Comparison of ENCODE assay signal across 2 cellular contexts in the genomic region with DNA sequence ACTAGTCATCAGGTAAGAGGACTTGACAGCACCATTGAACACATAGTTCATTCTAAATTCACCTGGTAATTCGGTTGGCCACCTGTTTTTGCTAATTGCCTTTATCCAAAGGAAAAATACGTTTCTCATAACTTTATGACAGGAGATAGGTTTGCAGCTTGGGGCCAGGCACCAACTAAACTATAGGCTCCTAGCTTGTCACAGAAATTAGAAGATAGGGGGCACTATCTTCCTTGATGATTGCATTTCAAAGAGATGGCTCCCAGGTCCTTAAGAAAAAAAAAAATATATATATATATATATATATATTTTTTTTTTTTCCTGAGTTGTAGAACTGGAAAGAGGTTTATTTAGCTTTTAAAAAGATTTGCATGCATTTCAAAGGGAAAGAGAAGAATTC.
TF ChIP-seq lines count a peak whose summit lies in the region.

No MANE protein-coding gene starts in this region.

TF ChIP-seq in IMR-90, 13 proteins besides CTCF, POLR2A, EP300 and RAD21:
- TF ChIP-seq ELK1 (IDR thresholded peaks at IDR 0.05; ENCODE audit: borderline replicate concordance, low read depth, low read length) (no peak), FOS (IDR thresholded peaks at IDR 0.05; ENCODE audit: low read depth, low read length) (no peak), MAZ (IDR thresholded peaks at IDR 0.05; ENCODE audit: borderline replicate concordance, low read depth, low read length) (no peak), MAFK (IDR thresholded peaks at IDR 0.05; ENCODE audit: low read depth, low read length) (no peak), SMC3 (IDR thresholded peaks at IDR 0.05; ENCODE audit: low read depth, low read length) (no peak), BHLHE40 (IDR thresholded peaks at IDR 0.05; ENCODE audit: low read depth, low read length) (no peak), CEBPB (IDR thresholded peaks at IDR 0.05; ENCODE audit: low read depth, low read length) (no peak), RFX5 (IDR thresholded peaks at IDR 0.05; ENCODE audit: low read depth, low read length) (no peak), MXI1 (IDR thresholded peaks at IDR 0.05; ENCODE audit: borderline replicate concordance, low read depth, low read length) (no peak), NFE2L2 (IDR thresholded peaks at IDR 0.05; ENCODE audit: low read depth, low read length) (no peak)
TF ChIP-seq in IMR-90: peak in this region for 0.

TF ChIP-seq in WTC11, 78 proteins besides CTCF, POLR2A, EP300 and RAD21 (continued from another document):
- TF ChIP-seq, protein P1, sequence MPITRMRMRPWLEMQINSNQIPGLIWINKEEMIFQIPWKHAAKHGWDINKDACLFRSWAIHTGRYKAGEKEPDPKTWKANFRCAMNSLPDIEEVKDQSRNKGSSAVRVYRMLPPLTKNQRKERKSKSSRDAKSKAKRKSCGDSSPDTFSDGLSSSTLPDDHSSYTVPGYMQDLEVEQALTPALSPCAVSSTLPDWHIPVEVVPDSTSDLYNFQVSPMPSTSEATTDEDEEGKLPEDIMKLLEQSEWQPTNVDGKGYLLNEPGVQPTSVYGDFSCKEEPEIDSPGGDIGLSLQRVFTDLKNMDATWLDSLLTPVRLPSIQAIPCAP (CRISPR knock-in tag; IDR thresholded peaks at IDR 0.05) = no peak
- TF ChIP-seq ZNF121 (CRISPR knock-in tag; IDR thresholded peaks at IDR 0.05) = no peak
- TF ChIP-seq GABPB1 (CRISPR knock-in tag; IDR thresholded peaks at IDR 0.05) = no peak
- TF ChIP-seq, protein P2, sequence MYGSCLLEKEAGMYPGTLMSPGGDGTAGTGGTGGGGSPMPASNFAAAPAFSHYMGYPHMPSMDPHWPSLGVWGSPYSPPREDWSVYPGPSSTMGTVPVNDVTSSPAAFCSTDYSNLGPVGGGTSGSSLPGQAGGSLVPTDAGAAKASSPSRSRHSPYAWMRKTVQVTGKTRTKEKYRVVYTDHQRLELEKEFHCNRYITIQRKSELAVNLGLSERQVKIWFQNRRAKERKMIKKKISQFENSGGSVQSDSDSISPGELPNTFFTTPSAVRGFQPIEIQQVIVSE (CRISPR knock-in tag; IDR thresholded peaks at IDR 0.05; ENCODE audit: borderline replicate concordance) = no peak
- no peak for TF ChIP-seq ZNF219 (CRISPR knock-in tag; IDR thresholded peaks at IDR 0.05; ENCODE audit: borderline replicate concordance)
- no peak for TF ChIP-seq ZNF671 (CRISPR knock-in tag; IDR thresholded peaks at IDR 0.05)
- TF ChIP-seq CBFB (CRISPR knock-in tag; IDR thresholded peaks at IDR 0.05; ENCODE audit: low read depth) = no peak
TF ChIP-seq in WTC11: peak in this region for 0.
